25 cellular contexts compared by ENCODE assay signal in genomic region chr6:122374307-122374706, GRCh38.
"Had no signal": no experiment of that assay in that cellular context is flagged by ENCODE, and none has a peak within 500 bp of the region (broad histone marks: within the 10 kb centered on the region; RNA-seq: fewer than 3 reads in every experiment).

No MANE protein-coding gene starts in this region.

- H3K4me1 Mint-ChIP-seq: WTC11 had no signal

- H3K9me3 Mint-ChIP-seq: activated CD4-positive, alpha-beta memory T cell treated with anti-CD3 and anti-CD28 coated beads for 36 hours; activated CD4-positive, alpha-beta T cell treated with anti-CD3 and anti-CD28 coated beads, Interleukin-2, amount 10 ng/mL, durations not matched to agents 7 days and 5 days; activated naive CD8-positive, alpha-beta T cell treated with anti-CD3 and anti-CD28 coated beads, Interleukin-2, amount 10 ng/mL, durations not matched to agents 7 days and 5 days; activated T-helper 1 cell treated with anti-CD3 and anti-CD28 coated beads, Interleukin-12 subunit alpha, Interleukin-12 subunit beta, Interleukin-2, Interleukin-4 antibody, amounts not matched to agents 30 ng/mL and 10 ng/mL and 1 ng/mL, durations not matched to agents 14 hours and 24 hours and 36 hours; WTC11 had no signal

- H3K36me3 ChIP-seq: adrenal gland, MG63 had no signal

- H3K4me3 ChIP-seq: adrenal gland, MG63 had no signal

- DNase-seq: activated CD4-positive, alpha-beta memory T cell treated with anti-CD3 and anti-CD28 coated beads for 36 hours; activated CD4-positive, alpha-beta T cell treated with anti-CD3 and anti-CD28 coated beads, Interleukin-2, amount 10 ng/mL, durations not matched to agents 7 days and 5 days; activated CD4-positive, CD25-positive, alpha-beta regulatory T cell treated with anti-CD3 and anti-CD28 coated beads, Interleukin-2, amount 50 U/mL, for 72 hours; activated CD8-positive, alpha-beta memory T cell treated with anti-CD3 and anti-CD28 coated beads, Interleukin-2, amount 50 U/mL, for 4 hours; activated gamma-delta T cell; activated naive CD4-positive, alpha-beta T cell treated with anti-CD3 and anti-CD28 coated beads, Interleukin-2, amount 50 U/mL, for 16 hours; activated naive CD8-positive, alpha-beta T cell treated with anti-CD3 and anti-CD28 coated beads, Interleukin-2, amount 10 ng/mL, durations not matched to agents 7 days and 5 days; activated T-cell treated with anti-CD3 and anti-CD28 coated beads, Interleukin-2, amount 50 U/mL, for 1 hour; adrenal gland; anterior cingulate cortex; cerebellar nuclear complex; MG63; MV-4-11; NCI-H1092 treated with DMSO at 0.1 percent for 48 hours; NCI-H1436; NCI-H1694 treated with DMSO at 0.1 percent for 48 hours; NCI-H2029 treated with DMSO at 0.1 percent for 48 hours; NCI-H345; NCI-H510A; PC-3; SHP77 treated with DMSO at 0.1 percent for 48 hours; T-helper 17 cell; T-helper 9 cell had no signal

- H3K27ac ChIP-seq: adrenal gland had no signal

- H3K27me3 ChIP-seq: MG63 had no signal

- H3K4me1 ChIP-seq: adrenal gland had no signal

- ATAC-seq: PC-3, T-helper 17 cell, WTC11 had no signal

- H3K27ac Mint-ChIP-seq: activated CD4-positive, alpha-beta memory T cell treated with anti-CD3 and anti-CD28 coated beads for 36 hours; activated CD4-positive, alpha-beta T cell treated with anti-CD3 and anti-CD28 coated beads, Interleukin-2, amount 10 ng/mL, durations not matched to agents 7 days and 5 days; activated naive CD8-positive, alpha-beta T cell treated with anti-CD3 and anti-CD28 coated beads, Interleukin-2, amount 10 ng/mL, durations not matched to agents 7 days and 5 days; activated T-helper 1 cell treated with anti-CD3 and anti-CD28 coated beads, Interleukin-12 subunit alpha, Interleukin-12 subunit beta, Interleukin-2, Interleukin-4 antibody, amounts not matched to agents 30 ng/mL and 10 ng/mL and 1 ng/mL, durations not matched to agents 14 hours and 24 hours and 36 hours; T-helper 17 cell; WTC11 had no signal

- H3K4me3 Mint-ChIP-seq: activated CD4-positive, alpha-beta memory T cell treated with anti-CD3 and anti-CD28 coated beads for 36 hours; activated CD4-positive, alpha-beta T cell treated with anti-CD3 and anti-CD28 coated beads, Interleukin-2, amount 10 ng/mL, durations not matched to agents 7 days and 5 days; activated naive CD8-positive, alpha-beta T cell treated with anti-CD3 and anti-CD28 coated beads, Interleukin-2, amount 10 ng/mL, durations not matched to agents 7 days and 5 days; activated T-helper 1 cell treated with anti-CD3 and anti-CD28 coated beads, Interleukin-12 subunit alpha, Interleukin-12 subunit beta, Interleukin-2, Interleukin-4 antibody, amounts not matched to agents 30 ng/mL and 10 ng/mL and 1 ng/mL, durations not matched to agents 14 hours and 24 hours and 36 hours; T-helper 17 cell; WTC11 had no signal

- H3K36me3 Mint-ChIP-seq: activated CD4-positive, alpha-beta memory T cell treated with anti-CD3 and anti-CD28 coated beads for 36 hours; activated naive CD8-positive, alpha-beta T cell treated with anti-CD3 and anti-CD28 coated beads, Interleukin-2, amount 10 ng/mL, durations not matched to agents 7 days and 5 days; WTC11 had no signal

- H3K9me3 ChIP-seq: adrenal gland, MG63 had no signal
